1 cellular context compared by ENCODE assay signal in the genomic region with DNA sequence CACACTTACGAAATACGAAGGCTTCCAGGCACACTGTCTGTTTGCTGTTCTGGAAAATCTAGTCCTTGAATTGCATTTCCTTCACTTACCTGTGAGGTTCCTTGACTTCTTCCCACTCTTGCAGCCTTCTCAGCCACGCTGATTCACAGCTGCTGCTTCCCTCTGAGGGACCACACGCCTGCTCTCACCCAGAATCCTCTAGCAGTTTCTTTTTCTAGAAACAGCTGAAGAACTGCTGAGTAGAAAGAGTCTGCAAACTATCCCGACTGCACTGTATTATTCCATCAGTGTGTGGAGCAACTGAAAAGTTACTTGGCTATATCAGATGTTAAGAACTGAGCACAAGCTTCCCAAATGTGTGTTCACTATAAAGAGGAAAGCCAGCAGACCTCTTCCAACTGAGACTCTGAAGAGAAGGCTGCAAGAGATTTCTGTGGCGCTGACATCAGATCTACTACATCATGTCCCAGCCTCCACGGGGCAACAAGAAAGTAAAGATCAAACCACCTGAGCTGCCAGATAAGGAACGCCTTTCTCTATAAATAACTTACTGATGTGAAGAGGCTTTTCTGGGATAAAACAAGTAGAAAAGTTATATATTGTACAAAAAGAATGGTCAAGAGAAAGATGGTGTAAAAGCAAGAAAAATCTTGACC.
TF ChIP-seq lines count a peak whose summit lies in the region.

No MANE protein-coding gene starts in this region.

TF ChIP-seq in WTC11, 78 proteins besides CTCF, POLR2A, EP300 and RAD21 (continued from another document):
- TF ChIP-seq, protein P1, sequence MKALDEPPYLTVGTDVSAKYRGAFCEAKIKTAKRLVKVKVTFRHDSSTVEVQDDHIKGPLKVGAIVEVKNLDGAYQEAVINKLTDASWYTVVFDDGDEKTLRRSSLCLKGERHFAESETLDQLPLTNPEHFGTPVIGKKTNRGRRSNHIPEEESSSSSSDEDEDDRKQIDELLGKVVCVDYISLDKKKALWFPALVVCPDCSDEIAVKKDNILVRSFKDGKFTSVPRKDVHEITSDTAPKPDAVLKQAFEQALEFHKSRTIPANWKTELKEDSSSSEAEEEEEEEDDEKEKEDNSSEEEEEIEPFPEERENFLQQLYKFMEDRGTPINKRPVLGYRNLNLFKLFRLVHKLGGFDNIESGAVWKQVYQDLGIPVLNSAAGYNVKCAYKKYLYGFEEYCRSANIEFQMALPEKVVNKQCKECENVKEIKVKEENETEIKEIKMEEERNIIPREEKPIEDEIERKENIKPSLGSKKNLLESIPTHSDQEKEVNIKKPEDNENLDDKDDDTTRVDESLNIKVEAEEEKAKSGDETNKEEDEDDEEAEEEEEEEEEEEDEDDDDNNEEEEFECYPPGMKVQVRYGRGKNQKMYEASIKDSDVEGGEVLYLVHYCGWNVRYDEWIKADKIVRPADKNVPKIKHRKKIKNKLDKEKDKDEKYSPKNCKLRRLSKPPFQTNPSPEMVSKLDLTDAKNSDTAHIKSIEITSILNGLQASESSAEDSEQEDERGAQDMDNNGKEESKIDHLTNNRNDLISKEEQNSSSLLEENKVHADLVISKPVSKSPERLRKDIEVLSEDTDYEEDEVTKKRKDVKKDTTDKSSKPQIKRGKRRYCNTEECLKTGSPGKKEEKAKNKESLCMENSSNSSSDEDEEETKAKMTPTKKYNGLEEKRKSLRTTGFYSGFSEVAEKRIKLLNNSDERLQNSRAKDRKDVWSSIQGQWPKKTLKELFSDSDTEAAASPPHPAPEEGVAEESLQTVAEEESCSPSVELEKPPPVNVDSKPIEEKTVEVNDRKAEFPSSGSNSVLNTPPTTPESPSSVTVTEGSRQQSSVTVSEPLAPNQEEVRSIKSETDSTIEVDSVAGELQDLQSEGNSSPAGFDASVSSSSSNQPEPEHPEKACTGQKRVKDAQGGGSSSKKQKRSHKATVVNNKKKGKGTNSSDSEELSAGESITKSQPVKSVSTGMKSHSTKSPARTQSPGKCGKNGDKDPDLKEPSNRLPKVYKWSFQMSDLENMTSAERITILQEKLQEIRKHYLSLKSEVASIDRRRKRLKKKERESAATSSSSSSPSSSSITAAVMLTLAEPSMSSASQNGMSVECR (CRISPR knock-in tag; IDR thresholded peaks at IDR 0.05; ENCODE audit: borderline replicate concordance), result no peak
- TF ChIP-seq ZNF219 (CRISPR knock-in tag; IDR thresholded peaks at IDR 0.05; ENCODE audit: borderline replicate concordance), result no peak
- TF ChIP-seq, protein P2, sequence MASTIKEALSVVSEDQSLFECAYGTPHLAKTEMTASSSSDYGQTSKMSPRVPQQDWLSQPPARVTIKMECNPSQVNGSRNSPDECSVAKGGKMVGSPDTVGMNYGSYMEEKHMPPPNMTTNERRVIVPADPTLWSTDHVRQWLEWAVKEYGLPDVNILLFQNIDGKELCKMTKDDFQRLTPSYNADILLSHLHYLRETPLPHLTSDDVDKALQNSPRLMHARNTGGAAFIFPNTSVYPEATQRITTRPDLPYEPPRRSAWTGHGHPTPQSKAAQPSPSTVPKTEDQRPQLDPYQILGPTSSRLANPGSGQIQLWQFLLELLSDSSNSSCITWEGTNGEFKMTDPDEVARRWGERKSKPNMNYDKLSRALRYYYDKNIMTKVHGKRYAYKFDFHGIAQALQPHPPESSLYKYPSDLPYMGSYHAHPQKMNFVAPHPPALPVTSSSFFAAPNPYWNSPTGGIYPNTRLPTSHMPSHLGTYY (CRISPR knock-in tag; IDR thresholded peaks at IDR 0.05), result no peak
- TF ChIP-seq, protein P3, sequence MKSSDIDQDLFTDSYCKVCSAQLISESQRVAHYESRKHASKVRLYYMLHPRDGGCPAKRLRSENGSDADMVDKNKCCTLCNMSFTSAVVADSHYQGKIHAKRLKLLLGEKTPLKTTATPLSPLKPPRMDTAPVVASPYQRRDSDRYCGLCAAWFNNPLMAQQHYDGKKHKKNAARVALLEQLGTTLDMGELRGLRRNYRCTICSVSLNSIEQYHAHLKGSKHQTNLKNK (CRISPR knock-in tag; IDR thresholded peaks at IDR 0.05), result no peak
- TF ChIP-seq, protein P4, sequence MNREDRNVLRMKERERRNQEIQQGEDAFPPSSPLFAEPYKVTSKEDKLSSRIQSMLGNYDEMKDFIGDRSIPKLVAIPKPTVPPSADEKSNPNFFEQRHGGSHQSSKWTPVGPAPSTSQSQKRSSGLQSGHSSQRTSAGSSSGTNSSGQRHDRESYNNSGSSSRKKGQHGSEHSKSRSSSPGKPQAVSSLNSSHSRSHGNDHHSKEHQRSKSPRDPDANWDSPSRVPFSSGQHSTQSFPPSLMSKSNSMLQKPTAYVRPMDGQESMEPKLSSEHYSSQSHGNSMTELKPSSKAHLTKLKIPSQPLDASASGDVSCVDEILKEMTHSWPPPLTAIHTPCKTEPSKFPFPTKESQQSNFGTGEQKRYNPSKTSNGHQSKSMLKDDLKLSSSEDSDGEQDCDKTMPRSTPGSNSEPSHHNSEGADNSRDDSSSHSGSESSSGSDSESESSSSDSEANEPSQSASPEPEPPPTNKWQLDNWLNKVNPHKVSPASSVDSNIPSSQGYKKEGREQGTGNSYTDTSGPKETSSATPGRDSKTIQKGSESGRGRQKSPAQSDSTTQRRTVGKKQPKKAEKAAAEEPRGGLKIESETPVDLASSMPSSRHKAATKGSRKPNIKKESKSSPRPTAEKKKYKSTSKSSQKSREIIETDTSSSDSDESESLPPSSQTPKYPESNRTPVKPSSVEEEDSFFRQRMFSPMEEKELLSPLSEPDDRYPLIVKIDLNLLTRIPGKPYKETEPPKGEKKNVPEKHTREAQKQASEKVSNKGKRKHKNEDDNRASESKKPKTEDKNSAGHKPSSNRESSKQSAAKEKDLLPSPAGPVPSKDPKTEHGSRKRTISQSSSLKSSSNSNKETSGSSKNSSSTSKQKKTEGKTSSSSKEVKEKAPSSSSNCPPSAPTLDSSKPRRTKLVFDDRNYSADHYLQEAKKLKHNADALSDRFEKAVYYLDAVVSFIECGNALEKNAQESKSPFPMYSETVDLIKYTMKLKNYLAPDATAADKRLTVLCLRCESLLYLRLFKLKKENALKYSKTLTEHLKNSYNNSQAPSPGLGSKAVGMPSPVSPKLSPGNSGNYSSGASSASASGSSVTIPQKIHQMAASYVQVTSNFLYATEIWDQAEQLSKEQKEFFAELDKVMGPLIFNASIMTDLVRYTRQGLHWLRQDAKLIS (CRISPR knock-in tag; IDR thresholded peaks at IDR 0.05; ENCODE audit: borderline replicate concordance), result no peak
TF ChIP-seq in WTC11: peak in this region for 0.
